ENCODE assay signal across 1 cellular context in the genomic region with DNA sequence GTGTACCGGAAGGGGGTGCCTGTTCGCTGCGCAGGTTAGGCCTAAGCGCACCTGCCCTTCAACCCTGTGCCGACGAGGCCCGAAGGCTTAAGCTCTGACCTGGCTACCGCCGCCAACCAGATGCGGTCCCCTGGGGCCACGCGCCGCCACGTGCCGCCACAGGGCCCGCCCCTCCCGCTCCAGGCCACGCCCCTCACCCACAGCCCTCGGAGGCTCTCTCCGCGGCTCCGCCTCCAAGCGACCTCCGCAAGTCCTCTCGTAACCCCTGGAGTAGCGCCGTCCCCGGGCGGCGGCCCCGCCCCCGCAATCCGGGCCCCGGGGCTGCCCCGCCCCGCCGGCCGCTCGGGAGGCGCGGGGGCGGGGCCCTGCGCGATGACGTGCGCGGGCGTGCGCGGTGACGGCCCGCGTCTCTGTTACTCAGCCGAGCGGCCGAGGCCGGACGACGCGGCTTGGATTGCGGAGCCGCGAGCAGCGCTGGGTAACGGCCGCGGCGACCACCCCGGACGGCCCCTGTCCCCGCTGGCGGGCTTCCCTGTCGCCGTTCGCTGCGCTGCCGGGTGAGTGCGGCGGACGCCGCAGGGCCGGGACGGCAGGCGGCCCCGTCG.
TF ChIP-seq lines count a peak whose summit lies in the region.

Gene MAPK8 (plus strand): TSS at position 413 of the 605 bp plus-strand sequence. CDS start 94,984 bp downstream, outside the sequence.

TF ChIP-seq in K562, 482 proteins besides CTCF, POLR2A, EP300 and RAD21 (continued from another document and continues in another):
- TF ChIP-seq, protein P1, sequence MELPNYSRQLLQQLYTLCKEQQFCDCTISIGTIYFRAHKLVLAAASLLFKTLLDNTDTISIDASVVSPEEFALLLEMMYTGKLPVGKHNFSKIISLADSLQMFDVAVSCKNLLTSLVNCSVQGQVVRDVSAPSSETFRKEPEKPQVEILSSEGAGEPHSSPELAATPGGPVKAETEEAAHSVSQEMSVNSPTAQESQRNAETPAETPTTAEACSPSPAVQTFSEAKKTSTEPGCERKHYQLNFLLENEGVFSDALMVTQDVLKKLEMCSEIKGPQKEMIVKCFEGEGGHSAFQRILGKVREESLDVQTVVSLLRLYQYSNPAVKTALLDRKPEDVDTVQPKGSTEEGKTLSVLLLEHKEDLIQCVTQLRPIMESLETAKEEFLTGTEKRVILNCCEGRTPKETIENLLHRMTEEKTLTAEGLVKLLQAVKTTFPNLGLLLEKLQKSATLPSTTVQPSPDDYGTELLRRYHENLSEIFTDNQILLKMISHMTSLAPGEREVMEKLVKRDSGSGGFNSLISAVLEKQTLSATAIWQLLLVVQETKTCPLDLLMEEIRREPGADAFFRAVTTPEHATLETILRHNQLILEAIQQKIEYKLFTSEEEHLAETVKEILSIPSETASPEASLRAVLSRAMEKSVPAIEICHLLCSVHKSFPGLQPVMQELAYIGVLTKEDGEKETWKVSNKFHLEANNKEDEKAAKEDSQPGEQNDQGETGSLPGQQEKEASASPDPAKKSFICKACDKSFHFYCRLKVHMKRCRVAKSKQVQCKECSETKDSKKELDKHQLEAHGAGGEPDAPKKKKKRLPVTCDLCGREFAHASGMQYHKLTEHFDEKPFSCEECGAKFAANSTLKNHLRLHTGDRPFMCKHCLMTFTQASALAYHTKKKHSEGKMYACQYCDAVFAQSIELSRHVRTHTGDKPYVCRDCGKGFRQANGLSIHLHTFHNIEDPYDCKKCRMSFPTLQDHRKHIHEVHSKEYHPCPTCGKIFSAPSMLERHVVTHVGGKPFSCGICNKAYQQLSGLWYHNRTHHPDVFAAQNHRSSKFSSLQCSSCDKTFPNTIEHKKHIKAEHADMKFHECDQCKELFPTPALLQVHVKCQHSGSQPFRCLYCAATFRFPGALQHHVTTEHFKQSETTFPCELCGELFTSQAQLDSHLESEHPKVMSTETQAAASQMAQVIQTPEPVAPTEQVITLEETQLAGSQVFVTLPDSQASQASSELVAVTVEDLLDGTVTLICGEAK (IDR thresholded peaks at IDR 0.05): no peak
- TF ChIP-seq, protein P1 (CRISPR knock-in tag; IDR thresholded peaks at IDR 0.05): peak; percentile 84
- TF ChIP-seq ZNF165 (CRISPR knock-in tag; IDR thresholded peaks at IDR 0.05; ENCODE audit: borderline replicate concordance): no peak
- no peak for TF ChIP-seq ZKSCAN8 (CRISPR knock-in tag; IDR thresholded peaks at IDR 0.05)
- TF ChIP-seq, protein P2, sequence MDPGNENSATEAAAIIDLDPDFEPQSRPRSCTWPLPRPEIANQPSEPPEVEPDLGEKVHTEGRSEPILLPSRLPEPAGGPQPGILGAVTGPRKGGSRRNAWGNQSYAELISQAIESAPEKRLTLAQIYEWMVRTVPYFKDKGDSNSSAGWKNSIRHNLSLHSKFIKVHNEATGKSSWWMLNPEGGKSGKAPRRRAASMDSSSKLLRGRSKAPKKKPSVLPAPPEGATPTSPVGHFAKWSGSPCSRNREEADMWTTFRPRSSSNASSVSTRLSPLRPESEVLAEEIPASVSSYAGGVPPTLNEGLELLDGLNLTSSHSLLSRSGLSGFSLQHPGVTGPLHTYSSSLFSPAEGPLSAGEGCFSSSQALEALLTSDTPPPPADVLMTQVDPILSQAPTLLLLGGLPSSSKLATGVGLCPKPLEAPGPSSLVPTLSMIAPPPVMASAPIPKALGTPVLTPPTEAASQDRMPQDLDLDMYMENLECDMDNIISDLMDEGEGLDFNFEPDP (CRISPR knock-in tag; IDR thresholded peaks at IDR 0.05): no peak
- TF ChIP-seq ZEB2 (IDR thresholded peaks at IDR 0.05): no peak
- TF ChIP-seq ZNF133 (CRISPR knock-in tag; IDR thresholded peaks at IDR 0.05): 0 out of 2 replicates have a peak, but pooled peaks have one; percentile 30
- TF ChIP-seq MCM7 (IDR thresholded peaks at IDR 0.05): no peak
- no peak; the same call in 1 of the 2 replicates for TF ChIP-seq ZBTB17 (CRISPR knock-in tag; IDR thresholded peaks at IDR 0.05)
- 0 out of 2 replicates have a peak, but pooled peaks have one; percentile 19 for TF ChIP-seq CREB3 (tag; conservative IDR thresholded peaks at IDR 0.05; ENCODE audit: low read depth)
- TF ChIP-seq SMARCC2 (IDR thresholded peaks at IDR 0.05; ENCODE audit: low read depth): no peak
- TF ChIP-seq TAL1 (IDR thresholded peaks at IDR 0.05): no peak
- peak; percentile 73; the same call in 1 of the 2 replicates for TF ChIP-seq ZNF282 (CRISPR knock-in tag; IDR thresholded peaks at IDR 0.05)
- TF ChIP-seq KAT8 (IDR thresholded peaks at IDR 0.05; ENCODE audit: low read depth): no peak
- 0 out of 2 replicates have a peak, but pooled peaks have one; percentile 49 for TF ChIP-seq ZNF24 (IDR thresholded peaks at IDR 0.05)
- no peak for TF ChIP-seq ZNF239 (CRISPR knock-in tag; IDR thresholded peaks at IDR 0.05)
- TF ChIP-seq RBBP5 (IDR thresholded peaks at IDR 0.05; ENCODE audit: borderline replicate concordance, insufficient read depth, low read length, poor library complexity, severe bottlenecking): peak; percentile 94
- TF ChIP-seq, protein P3, sequence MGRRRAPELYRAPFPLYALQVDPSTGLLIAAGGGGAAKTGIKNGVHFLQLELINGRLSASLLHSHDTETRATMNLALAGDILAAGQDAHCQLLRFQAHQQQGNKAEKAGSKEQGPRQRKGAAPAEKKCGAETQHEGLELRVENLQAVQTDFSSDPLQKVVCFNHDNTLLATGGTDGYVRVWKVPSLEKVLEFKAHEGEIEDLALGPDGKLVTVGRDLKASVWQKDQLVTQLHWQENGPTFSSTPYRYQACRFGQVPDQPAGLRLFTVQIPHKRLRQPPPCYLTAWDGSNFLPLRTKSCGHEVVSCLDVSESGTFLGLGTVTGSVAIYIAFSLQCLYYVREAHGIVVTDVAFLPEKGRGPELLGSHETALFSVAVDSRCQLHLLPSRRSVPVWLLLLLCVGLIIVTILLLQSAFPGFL (CRISPR knock-in tag; IDR thresholded peaks at IDR 0.05): no peak
- no peak for TF ChIP-seq ELF2 (CRISPR knock-in tag; IDR thresholded peaks at IDR 0.05)
- peak; percentile 75; the same call in 1 of the 2 replicates for TF ChIP-seq ZNF583 (CRISPR knock-in tag; IDR thresholded peaks at IDR 0.05)
- no peak for TF ChIP-seq DLX4 (CRISPR knock-in tag; IDR thresholded peaks at IDR 0.05)
- peak; percentile 73 for TF ChIP-seq CEBPG (CRISPR knock-in tag; IDR thresholded peaks at IDR 0.05)
- TF ChIP-seq CEBPG (tag; conservative IDR thresholded peaks at IDR 0.05 in 1 of 2, IDR thresholded peaks at IDR 0.05 in 1 of 2): no peak
- TF ChIP-seq TRIM28 (IDR thresholded peaks at IDR 0.05): no peak
- TF ChIP-seq, protein P4, sequence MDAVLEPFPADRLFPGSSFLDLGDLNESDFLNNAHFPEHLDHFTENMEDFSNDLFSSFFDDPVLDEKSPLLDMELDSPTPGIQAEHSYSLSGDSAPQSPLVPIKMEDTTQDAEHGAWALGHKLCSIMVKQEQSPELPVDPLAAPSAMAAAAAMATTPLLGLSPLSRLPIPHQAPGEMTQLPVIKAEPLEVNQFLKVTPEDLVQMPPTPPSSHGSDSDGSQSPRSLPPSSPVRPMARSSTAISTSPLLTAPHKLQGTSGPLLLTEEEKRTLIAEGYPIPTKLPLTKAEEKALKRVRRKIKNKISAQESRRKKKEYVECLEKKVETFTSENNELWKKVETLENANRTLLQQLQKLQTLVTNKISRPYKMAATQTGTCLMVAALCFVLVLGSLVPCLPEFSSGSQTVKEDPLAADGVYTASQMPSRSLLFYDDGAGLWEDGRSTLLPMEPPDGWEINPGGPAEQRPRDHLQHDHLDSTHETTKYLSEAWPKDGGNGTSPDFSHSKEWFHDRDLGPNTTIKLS (IDR thresholded peaks at IDR 0.05; ENCODE audit: borderline replicate concordance, low read depth): peak; percentile 80
- no peak for TF ChIP-seq ZNF253 (CRISPR knock-in tag; conservative IDR thresholded peaks at IDR 0.05)
- TF ChIP-seq ATF1 (CRISPR knock-in tag; IDR thresholded peaks at IDR 0.05): peak; percentile 58
- TF ChIP-seq ATF1 (tag; IDR thresholded peaks at IDR 0.05): peak; percentile 89
- TF ChIP-seq ZNF551 (CRISPR knock-in tag; IDR thresholded peaks at IDR 0.05): no peak
- TF ChIP-seq, protein P5, sequence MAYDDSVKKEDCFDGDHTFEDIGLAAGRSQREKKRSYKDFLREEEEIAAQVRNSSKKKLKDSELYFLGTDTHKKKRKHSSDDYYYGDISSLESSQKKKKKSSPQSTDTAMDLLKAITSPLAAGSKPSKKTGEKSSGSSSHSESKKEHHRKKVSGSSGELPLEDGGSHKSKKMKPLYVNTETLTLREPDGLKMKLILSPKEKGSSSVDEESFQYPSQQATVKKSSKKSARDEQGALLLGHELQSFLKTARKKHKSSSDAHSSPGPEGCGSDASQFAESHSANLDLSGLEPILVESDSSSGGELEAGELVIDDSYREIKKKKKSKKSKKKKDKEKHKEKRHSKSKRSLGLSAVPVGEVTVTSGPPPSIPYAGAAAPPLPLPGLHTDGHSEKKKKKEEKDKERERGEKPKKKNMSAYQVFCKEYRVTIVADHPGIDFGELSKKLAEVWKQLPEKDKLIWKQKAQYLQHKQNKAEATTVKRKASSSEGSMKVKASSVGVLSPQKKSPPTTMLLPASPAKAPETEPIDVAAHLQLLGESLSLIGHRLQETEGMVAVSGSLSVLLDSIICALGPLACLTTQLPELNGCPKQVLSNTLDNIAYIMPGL (CRISPR knock-in tag; IDR thresholded peaks at IDR 0.05): peak; percentile 98
- no peak for TF ChIP-seq RNF219 (CRISPR knock-in tag; IDR thresholded peaks at IDR 0.05)
- no peak for TF ChIP-seq ETV1 (tag; conservative IDR thresholded peaks at IDR 0.05; ENCODE audit: low read depth)
- no peak for TF ChIP-seq U2AF2 (optimal IDR thresholded peaks at IDR 0.05; ENCODE audit: low read depth, low read length)
- no peak for TF ChIP-seq ZC3H8 (IDR thresholded peaks at IDR 0.05)
- TF ChIP-seq HDAC6 (IDR thresholded peaks at IDR 0.05; ENCODE audit: low read depth, low read length): no peak
- no peak for TF ChIP-seq ZNF134 (CRISPR knock-in tag; conservative IDR thresholded peaks at IDR 0.05)
- peak; percentile 97 for TF ChIP-seq CCNT2 (IDR thresholded peaks at IDR 0.05; ENCODE audit: borderline replicate concordance, extremely low read depth, insufficient read length, low read depth, low read length)
- 0 out of 2 replicates have a peak, but pooled peaks have one; percentile 11 for TF ChIP-seq MBD2 (IDR thresholded peaks at IDR 0.05; ENCODE audit: borderline replicate concordance, low read depth)
- no peak for TF ChIP-seq RFX7 (CRISPR knock-in tag; IDR thresholded peaks at IDR 0.05)
- TF ChIP-seq PTTG1 (tag; IDR thresholded peaks at IDR 0.05; ENCODE audit: low read depth): no peak
- no peak for TF ChIP-seq CHCHD3 (CRISPR knock-in tag; IDR thresholded peaks at IDR 0.05)
- no peak; the same call in 1 of the 2 replicates for TF ChIP-seq KDM2B (CRISPR knock-in tag; IDR thresholded peaks at IDR 0.05)
- TF ChIP-seq PHB2 (IDR thresholded peaks at IDR 0.05; ENCODE audit: low read depth): no peak
- TF ChIP-seq NCOR1 (IDR thresholded peaks at IDR 0.05): 0 out of 2 replicates have a peak, but pooled peaks have one; percentile 21
- no peak for TF ChIP-seq C11orf30 (IDR thresholded peaks at IDR 0.05; ENCODE audit: low read depth)
- TF ChIP-seq FOXK1 (CRISPR knock-in tag; IDR thresholded peaks at IDR 0.05; ENCODE audit: borderline replicate concordance): peak; percentile 97
- no peak for TF ChIP-seq CBX2 (IDR thresholded peaks at IDR 0.05; ENCODE audit: insufficient read depth, low read length, poor library complexity, severe bottlenecking)
